Comparison of ENCODE assay signal across 10 cellular contexts in the genomic region with DNA sequence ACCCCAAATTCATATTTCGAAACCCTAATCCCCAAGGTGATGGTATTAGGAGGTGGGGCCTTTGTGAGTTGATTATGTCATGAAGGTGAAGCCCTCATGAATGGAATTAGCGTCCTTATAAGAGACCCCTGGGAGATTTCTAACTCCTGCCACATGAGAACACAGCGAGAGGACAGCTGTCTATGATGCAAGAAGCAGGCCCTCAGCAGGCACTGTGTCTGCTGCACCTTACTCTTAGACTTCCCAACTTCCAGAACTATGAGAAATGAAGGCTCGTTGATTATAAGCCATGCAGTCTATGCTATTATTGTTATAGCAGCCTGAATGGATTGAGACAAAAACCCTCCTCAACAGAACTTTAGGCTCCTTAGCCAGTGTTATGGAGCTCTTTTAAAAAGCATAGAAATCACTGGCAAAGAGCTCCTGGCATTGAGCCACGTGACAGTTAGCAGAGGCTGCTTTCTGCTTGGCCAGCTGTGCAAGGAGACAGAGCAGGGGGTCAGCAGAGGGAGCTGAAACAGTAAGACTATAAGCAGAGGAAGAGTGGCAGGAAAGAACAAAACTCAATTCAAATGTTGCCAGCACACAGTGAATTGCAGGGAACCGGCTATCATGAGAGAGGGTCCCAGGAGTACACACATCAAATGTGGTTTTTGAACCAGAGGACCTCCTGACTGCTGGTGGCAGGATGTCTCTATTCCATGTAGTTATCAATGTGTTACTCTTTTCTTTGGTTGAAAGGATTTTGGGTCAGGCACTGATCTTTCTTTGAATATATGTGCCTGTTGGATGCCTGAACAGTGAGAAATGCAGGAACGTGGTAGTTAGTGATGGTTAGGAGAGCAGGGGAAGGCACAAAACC.
DNase-seq lines count a peak whose midpoint lies in the region; ATAC-seq and TF ChIP-seq lines count a peak whose summit lies in the region.
"Had no signal": no experiment of that assay in that cellular context is flagged by ENCODE, and none has a peak within 500 bp of the region (broad histone marks: within the 10 kb centered on the region; RNA-seq: fewer than 3 reads in every experiment).

No MANE protein-coding gene starts in this region.

- intact Hi-C loops in IMR-90 (cut with micrococcal nuclease) (loop anchor here (10.0 kb wide), 1 partner anchor 532 kb away; no protein-coding TSS in a partner anchor), sciatic nerve (cut with DNase I) (no loop called here)

- H4K91ac ChIP-seq in IMR-90 (ENCODE audit: insufficient read depth, low read depth, low read length), result peak overlapping the region; percentile 31; the same call in 1 of the 2 replicates

- peak overlapping the region; percentile 34; the same call in 1 of the 2 replicates for H3K4ac ChIP-seq in IMR-90 (ENCODE audit: low read depth, low read length)

- peak overlapping the region; percentile 71 for H2BK20ac ChIP-seq in IMR-90 (ENCODE audit: low read depth, low read length)

- H3K27me3 Mint-ChIP-seq in mesothelial cell of epicardium (ENCODE audit: low read depth), result no peaks in the 10 kb centered on the region
- H3K27me3 Mint-ChIP-seq: activated CD4-positive, alpha-beta T cell treated with anti-CD3 and anti-CD28 coated beads, Interleukin-2, amount 10 ng/mL, durations not matched to agents 7 days and 5 days had no signal

- no peak for TF ChIP-seq CTCF in IMR-90 (conservative IDR thresholded peaks at IDR 0.05; ENCODE audit: low read depth, low read length)
- peak; percentile 1 for TF ChIP-seq CTCF in fibroblast of pulmonary artery (IDR thresholded peaks at IDR 0.05; ENCODE audit: low read length, missing control alignments)
- no peak for TF ChIP-seq CTCF in mesothelial cell of epicardium (IDR thresholded peaks at IDR 0.05; ENCODE audit: unreplicated experiment)

- peak overlapping the region; percentile 68 for H2BK120ac ChIP-seq in IMR-90 (ENCODE audit: low read depth, low read length)

- no peak for TF ChIP-seq RAD21 in IMR-90 (IDR thresholded peaks at IDR 0.05; ENCODE audit: low read length)

- H3K9me1 ChIP-seq in IMR-90 (ENCODE audit: insufficient read depth, low read length), result no peaks in the 10 kb centered on the region

- no peak overlapping the region for H2BK5ac ChIP-seq in IMR-90 (ENCODE audit: low read depth, low read length, poor library complexity, severe bottlenecking)

- peaks cover 2% of the 10 kb centered on the region; the same call in 1 of the 2 replicates for H3K4me1 ChIP-seq in IMR-90 (ENCODE audit: control insufficient read depth, insufficient read depth, low read length)

- H3K27ac ChIP-seq in IMR-90 (ENCODE audit: insufficient read depth, low read length), result no peak overlapping the region

- H3K18ac ChIP-seq in IMR-90 (ENCODE audit: low read depth, low read length), result 0 out of 2 replicates have a peak overlapping the region, but pooled peaks have one; percentile 16

- H2AK9ac ChIP-seq in IMR-90 (replicated peaks; ENCODE audit: low read depth, low read length, poor library complexity), result no peak overlapping the region

- peak overlapping the region; percentile 27; the same call in 1 of the 2 replicates for H2AK5ac ChIP-seq in IMR-90 (ENCODE audit: low read depth, low read length)

- peak overlapping the region; percentile 18; the same call in 1 of the 3 replicates for H2BK15ac ChIP-seq in IMR-90 (ENCODE audit: low read depth, low read length)

- dilution Hi-C loops in IMR-90 (cut with HindIII; ENCODE audit: low sequenced_read_pairs, unreplicated experiment), result no loop called here

- H3K27ac Mint-ChIP-seq in mesothelial cell of epicardium, result no peak overlapping the region
- H3K27ac Mint-ChIP-seq: activated CD4-positive, alpha-beta T cell treated with anti-CD3 and anti-CD28 coated beads, Interleukin-2, amount 10 ng/mL, durations not matched to agents 7 days and 5 days; type B pancreatic cell had no signal

- H3K23ac ChIP-seq in IMR-90 (ENCODE audit: low read depth, low read length), result peak overlapping the region; percentile 1; the same call in 1 of the 2 replicates

- no peak overlapping the region for H3K56ac ChIP-seq in IMR-90 (ENCODE audit: extremely low read depth, insufficient read depth, low read length)

- CTCF ChIA-PET in IMR-90 (lab: Yijun Ruan, JAX), result no interaction called here

- H4K20me1 ChIP-seq in IMR-90 (ENCODE audit: insufficient read depth, low read length), result no peaks in the 10 kb centered on the region

- no peak for TF ChIP-seq POLR2A in IMR-90 (IDR thresholded peaks at IDR 0.05; ENCODE audit: low read depth, low read length)

- peak; percentile 82 for ATAC-seq in IMR-90 (ENCODE audit: low read depth)
- ATAC-seq in sciatic nerve, result peak; percentile 71

- H3K9me3 ChIP-seq in IMR-90 (ENCODE audit: control insufficient read depth, insufficient read depth, low read length), result no peaks in the 10 kb centered on the region

- in situ Hi-C loops in IMR-90 (cut with MboI; ENCODE audit: low sequenced_read_pairs), result loop anchor here (25.0 kb wide), 1 partner anchor 206 kb away; no protein-coding TSS in a partner anchor

- H2AFZ ChIP-seq in IMR-90 (replicated peaks; ENCODE audit: low read length, poor library complexity), result no peak overlapping the region

- 0 out of 2 replicates have a peak overlapping the region, but pooled peaks have one; percentile 11 for H3K4me2 ChIP-seq in IMR-90 (ENCODE audit: low read depth, low read length)

- H3K27me3 ChIP-seq in IMR-90 (ENCODE audit: control insufficient read depth, insufficient read depth, low read length), result no peaks in the 10 kb centered on the region

- POLR2A ChIA-PET in IMR-90 (lab: Charles Lee; ENCODE audit: unreplicated experiment), result no interaction called here

- no peak overlapping the region for H3K9ac ChIP-seq in IMR-90 (ENCODE audit: low read depth, low read length)

- peaks cover 2% of the 10 kb centered on the region for H3K9me3 Mint-ChIP-seq in mesothelial cell of epicardium
- H3K9me3 Mint-ChIP-seq: type B pancreatic cell had no signal

- peak overlapping the region in 1 of 2 experiments; percentile 44; a peak in 1 of 4 replicates for H4K8ac ChIP-seq in IMR-90 (ENCODE audit: low read depth in 2 of 2, low read length in 2 of 2)

- H3K4me3 ChIP-seq in IMR-90 (ENCODE audit: insufficient read depth, low read depth, low read length) (no peak overlapping the region), fibroblast of pulmonary artery (replicated peaks; ENCODE audit: low read depth, low read length) (no peak overlapping the region)

- peak overlapping the region; percentile 29 for H3K14ac ChIP-seq in IMR-90 (replicated peaks; ENCODE audit: low read depth, low read length)

- no peaks in the 10 kb centered on the region for H3K79me1 ChIP-seq in IMR-90 (ENCODE audit: low read depth in 1 of 2, low read length in 2 of 2)

- 63% methylated on average over 1 of the region's 7 CpGs; no CpG with 5 or more reads in 1 of the 2 experiments for WGBS in IMR-90 (ENCODE audit: extremely low coverage in 2 of 2, insufficient read length in 1 of 2), 2 experiments

- no peaks in the 10 kb centered on the region for H3K36me3 ChIP-seq in IMR-90 (ENCODE audit: control insufficient read depth, insufficient read depth, low read length)

- no TSS peak for BruUV-seq in IMR-90 (replicated peaks; lab: Mats Ljungman, UMichigan)

- H4K5ac ChIP-seq in IMR-90 (ENCODE audit: low read depth, low read length), result no peak overlapping the region

- peaks cover 15% of the 10 kb centered on the region for H3K4me1 Mint-ChIP-seq in mesothelial cell of epicardium
- H3K4me1 Mint-ChIP-seq: activated CD4-positive, alpha-beta T cell treated with anti-CD3 and anti-CD28 coated beads, Interleukin-2, amount 10 ng/mL, durations not matched to agents 7 days and 5 days had no signal

- H3K36me3 Mint-ChIP-seq in mesothelial cell of epicardium, result no peaks in the 10 kb centered on the region
- H3K36me3 Mint-ChIP-seq: type B pancreatic cell had no signal

- DNase-seq in IMR-90, result peak; percentile 73
- DNase-seq in RPMI7951 (ENCODE audit: low read depth), result peak; percentile 45
- DNase-seq in fibroblast of pulmonary artery (ENCODE audit: low read depth), result peak; percentile 62
- peak; percentile 72 for DNase-seq in sciatic nerve (ENCODE audit: low spot score)
- no peak for DNase-seq in mesothelial cell of epicardium (ENCODE audit: low spot score in 2 of 2, unreplicated experiment in 2 of 2)
- no peak for DNase-seq in cerebellum (ENCODE audit: low spot score)
- no peak for DNase-seq in GDM1 (lab: John Stamatoyannopoulos, UW)
- DNase-seq: activated CD4-positive, alpha-beta T cell treated with anti-CD3 and anti-CD28 coated beads, Interleukin-2, amount 10 ng/mL, durations not matched to agents 7 days and 5 days; activated gamma-delta T cell treated with Interleukin-2 at 50 U/mL for 16 hours had no signal

- no peak overlapping the region for H3K4me3 Mint-ChIP-seq in mesothelial cell of epicardium
- H3K4me3 Mint-ChIP-seq: activated CD4-positive, alpha-beta T cell treated with anti-CD3 and anti-CD28 coated beads, Interleukin-2, amount 10 ng/mL, durations not matched to agents 7 days and 5 days; type B pancreatic cell had no signal

TF ChIP-seq in IMR-90, 13 proteins besides CTCF, POLR2A, EP300 and RAD21:
- TF ChIP-seq SMC3 (IDR thresholded peaks at IDR 0.05; ENCODE audit: low read depth, low read length), result 0 out of 2 replicates have a peak, but pooled peaks have one; percentile 3
- peak; percentile 62 for TF ChIP-seq CEBPB (IDR thresholded peaks at IDR 0.05; ENCODE audit: low read depth, low read length)
- TF ChIP-seq, protein P1, sequence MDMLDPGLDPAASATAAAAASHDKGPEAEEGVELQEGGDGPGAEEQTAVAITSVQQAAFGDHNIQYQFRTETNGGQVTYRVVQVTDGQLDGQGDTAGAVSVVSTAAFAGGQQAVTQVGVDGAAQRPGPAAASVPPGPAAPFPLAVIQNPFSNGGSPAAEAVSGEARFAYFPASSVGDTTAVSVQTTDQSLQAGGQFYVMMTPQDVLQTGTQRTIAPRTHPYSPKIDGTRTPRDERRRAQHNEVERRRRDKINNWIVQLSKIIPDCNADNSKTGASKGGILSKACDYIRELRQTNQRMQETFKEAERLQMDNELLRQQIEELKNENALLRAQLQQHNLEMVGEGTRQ (IDR thresholded peaks at IDR 0.05; ENCODE audit: low read depth, low read length), result peak; percentile 43; the same call in 1 of the 2 replicates
- TF ChIP-seq MXI1 (IDR thresholded peaks at IDR 0.05; ENCODE audit: borderline replicate concordance, low read depth, low read length), result no peak
- TF ChIP-seq, protein P2, sequence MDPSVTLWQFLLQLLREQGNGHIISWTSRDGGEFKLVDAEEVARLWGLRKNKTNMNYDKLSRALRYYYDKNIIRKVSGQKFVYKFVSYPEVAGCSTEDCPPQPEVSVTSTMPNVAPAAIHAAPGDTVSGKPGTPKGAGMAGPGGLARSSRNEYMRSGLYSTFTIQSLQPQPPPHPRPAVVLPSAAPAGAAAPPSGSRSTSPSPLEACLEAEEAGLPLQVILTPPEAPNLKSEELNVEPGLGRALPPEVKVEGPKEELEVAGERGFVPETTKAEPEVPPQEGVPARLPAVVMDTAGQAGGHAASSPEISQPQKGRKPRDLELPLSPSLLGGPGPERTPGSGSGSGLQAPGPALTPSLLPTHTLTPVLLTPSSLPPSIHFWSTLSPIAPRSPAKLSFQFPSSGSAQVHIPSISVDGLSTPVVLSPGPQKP (IDR thresholded peaks at IDR 0.05; ENCODE audit: borderline replicate concordance, low read depth, low read length), result no peak

Comparison
In these comparisons a context has a peak if more than half of its experiments do, and no peak if none do; other contexts are left out.
1. DNase-seq: peak in IMR-90 (single experiment), RPMI7951 (single experiment), fibroblast of pulmonary artery (single experiment) and sciatic nerve (single experiment); none in mesothelial cell of epicardium (0 of 2), cerebellum (single experiment) and GDM1 (single experiment).